Comparison of ENCODE assay signal across 26 cellular contexts in the genomic region with DNA sequence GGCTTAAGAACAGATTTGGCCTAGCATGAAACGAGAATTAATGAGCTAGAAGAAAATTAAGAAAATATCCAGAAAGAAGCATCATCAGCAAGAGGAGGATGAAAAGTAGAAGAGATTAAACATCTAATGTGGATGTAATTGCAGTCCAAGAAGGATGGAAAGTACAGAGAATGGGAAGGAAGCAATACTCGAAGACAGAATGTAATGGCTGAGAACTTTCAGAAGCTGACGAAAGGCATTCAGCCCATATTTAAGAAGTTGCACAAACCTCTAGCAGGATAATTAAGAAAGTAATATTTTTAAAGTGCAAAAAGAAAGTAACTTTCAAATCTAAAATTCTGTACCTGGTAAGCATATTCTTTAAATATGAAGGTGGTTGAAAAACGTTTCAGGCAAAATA.
"Had no signal": no experiment of that assay in that cellular context is flagged by ENCODE, and none has a peak within 500 bp of the region (broad histone marks: within the 10 kb centered on the region; RNA-seq: fewer than 3 reads in every experiment).

No MANE protein-coding gene starts in this region.

- H3K36me3 ChIP-seq: ovary had no signal

- H3K27ac Mint-ChIP-seq: immature natural killer cell; natural killer cell treated with Interleukin-12 subunit alpha and Interleukin-12 subunit beta and Interleukin-15 and Interleukin-18, amount 100 ng/mL, for 72 hours; progenitor cell of endocrine pancreas; stimulated activated naive B cell treated with anti-CD40 and anti-IgM and Interleukin-4, amounts not matched to agents 10 μg/mL and 1 μg/mL and 100 μg/mL, for 72 hours had no signal

- ATAC-seq: mucosa of descending colon; naive thymus-derived CD4-positive, alpha-beta T cell; natural killer cell treated with Interleukin-12 subunit alpha and Interleukin-12 subunit beta and Interleukin-15 and Interleukin-18, amount 100 ng/mL, for 72 hours; sciatic nerve; stimulated activated naive B cell treated with anti-CD40 and anti-IgM and Interleukin-4, amounts not matched to agents 10 μg/mL and 1 μg/mL and 100 μg/mL, for 72 hours; stimulated activated naive CD8-positive, alpha-beta T cell treated with anti-CD3 and anti-CD28 coated beads, Interleukin-15, Interleukin-2, amounts not matched to agents 100 U/mL and 50 U/mL, for 24 hours had no signal

- H3K4me3 Mint-ChIP-seq: immature natural killer cell; naive thymus-derived CD4-positive, alpha-beta T cell; natural killer cell treated with Interleukin-12 subunit alpha and Interleukin-12 subunit beta and Interleukin-15 and Interleukin-18, amount 100 ng/mL, for 72 hours; stimulated activated naive B cell treated with anti-CD40 and anti-IgM and Interleukin-4, amounts not matched to agents 10 μg/mL and 1 μg/mL and 100 μg/mL, for 72 hours had no signal

- DNase-seq: hypothalamus; immature natural killer cell; left ventricle myocardium inferior; mesendoderm; midbrain; mucosa of descending colon; naive thymus-derived CD4-positive, alpha-beta T cell; ovary; stimulated activated CD4-positive, alpha-beta T cell treated with anti-CD3 and anti-CD28 coated beads, Interleukin-12 subunit alpha, Interleukin-12 subunit beta, amount 100 ng/mL, for 4 hours; stimulated activated CD4-positive, alpha-beta T cell treated with anti-CD3 and anti-CD28 coated beads, Interleukin-15, amount 100 ng/mL, for 24 hours; stimulated activated CD4-positive, alpha-beta T cell treated with anti-CD3 and anti-CD28 coated beads, Interleukin-2, amount 100 ng/mL, for 24 hours; stimulated activated CD4-positive, alpha-beta T cell treated with anti-CD3 and anti-CD28 coated beads, Interleukin-4, amount 100 ng/mL, for 1 hour; stimulated activated naive B cell treated with anti-CD40 and anti-IgM and Interleukin-4, amounts not matched to agents 10 μg/mL and 1 μg/mL and 100 μg/mL, for 72 hours; stimulated activated naive CD8-positive, alpha-beta T cell treated with anti-CD3 and anti-CD28 coated beads, Interleukin-15, Interleukin-2, amounts not matched to agents 100 U/mL and 50 U/mL, for 24 hours; stomach; testis; thyroid gland; transverse colon; upper lobe of left lung had no signal

- H3K4me1 ChIP-seq: left ventricle myocardium inferior, right atrium auricular region, stomach, testis, thyroid gland, transverse colon, upper lobe of left lung, vagina had no signal

- H3K4me3 ChIP-seq: left ventricle myocardium inferior, lung, mucosa of descending colon, ovary, right atrium auricular region, skin epidermis, stomach, testis, thyroid gland, transverse colon, upper lobe of left lung, vagina had no signal

- H3K27ac ChIP-seq: left ventricle myocardium inferior, ovary, right atrium auricular region, skin epidermis, stomach, testis, thyroid gland, transverse colon, upper lobe of left lung, vagina had no signal

- H3K9me3 ChIP-seq: ovary, testis, thyroid gland, vagina had no signal

- H3K9me3 Mint-ChIP-seq: natural killer cell treated with Interleukin-12 subunit alpha and Interleukin-12 subunit beta and Interleukin-15 and Interleukin-18, amount 100 ng/mL, for 72 hours had no signal

- H3K4me1 Mint-ChIP-seq: immature natural killer cell; stimulated activated naive B cell treated with anti-CD40 and anti-IgM and Interleukin-4, amounts not matched to agents 10 μg/mL and 1 μg/mL and 100 μg/mL, for 72 hours had no signal

- H3K27me3 ChIP-seq: ovary, right atrium auricular region, stomach, testis, thyroid gland, transverse colon, upper lobe of left lung, vagina had no signal

- H3K27me3 Mint-ChIP-seq: naive thymus-derived CD4-positive, alpha-beta T cell; natural killer cell treated with Interleukin-12 subunit alpha and Interleukin-12 subunit beta and Interleukin-15 and Interleukin-18, amount 100 ng/mL, for 72 hours; progenitor cell of endocrine pancreas; stimulated activated naive B cell treated with anti-CD40 and anti-IgM and Interleukin-4, amounts not matched to agents 10 μg/mL and 1 μg/mL and 100 μg/mL, for 72 hours had no signal
